26 cellular contexts compared by ENCODE assay signal in the genomic region with DNA sequence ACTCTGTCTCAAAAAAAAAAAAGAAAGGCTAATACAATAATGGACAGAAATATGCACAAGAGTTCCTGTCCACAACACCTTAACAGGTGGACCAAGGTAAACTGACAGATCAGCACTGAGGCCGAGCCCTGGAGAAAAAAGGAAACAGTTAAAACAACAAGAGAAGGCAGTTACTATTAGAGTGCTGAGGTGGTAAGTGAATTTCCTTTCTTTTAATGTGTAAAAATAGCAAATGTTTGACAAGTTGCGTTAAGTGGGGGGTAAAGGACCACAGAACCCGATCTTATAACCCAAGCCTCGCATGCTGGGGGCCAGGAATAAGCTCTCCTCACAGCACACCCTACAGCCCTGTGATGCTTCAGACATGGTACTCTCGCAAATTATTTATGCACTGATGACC. TPM values are rescaled to one million over a fixed set of nuclear protein-coding genes. Genes with fewer than 3 reads are reported as not detected.
DNase-seq lines count a peak whose midpoint lies in the region; ATAC-seq and TF ChIP-seq lines count a peak whose summit lies in the region.
"Had no signal": no experiment of that assay in that cellular context is flagged by ENCODE, and none has a peak within 500 bp of the region (broad histone marks: within the 10 kb centered on the region; RNA-seq: fewer than 3 reads in every experiment).

No MANE protein-coding gene starts in this region.

- H3K36me3 Mint-ChIP-seq in activated T-cell treated with anti-CD3 and anti-CD28 coated beads, Interleukin-2, amount 50 U/mL, for 24 hours (ENCODE audit: low read depth) = peaks cover 70% of the 10 kb centered on the region
- peaks cover 5 to 9% of the 10 kb centered on the region in 2 donors for H3K36me3 Mint-ChIP-seq in activated T-cell treated with anti-CD3 and anti-CD28 coated beads, Interleukin-2, amount 50 U/mL, for 72 hours (ENCODE audit: insufficient read depth in 2 of 2)

- no peaks in the 10 kb centered on the region for H3K9me3 ChIP-seq in OCI-LY1 (ENCODE audit: low read length)
- no peaks in the 10 kb centered on the region for H3K9me3 ChIP-seq in lower lobe of right lung
- H3K9me3 ChIP-seq in stomach = no peaks in the 10 kb centered on the region
- H3K9me3 ChIP-seq in right atrium auricular region = no peaks in the 10 kb centered on the region
- H3K9me3 ChIP-seq: breast epithelium, sigmoid colon, SK-N-SH, tibial artery had no signal

- H3K4me1 ChIP-seq in OCI-LY1 (ENCODE audit: insufficient read depth, low read length, severe bottlenecking) (peaks cover 48% of the 10 kb centered on the region), lower lobe of right lung (peaks cover 40% of the 10 kb centered on the region), stomach (peaks cover 21 to 76% (median 50%) of the 10 kb centered on the region in 4 donors), right atrium auricular region (no peaks in the 10 kb centered on the region)
- H3K4me1 ChIP-seq: breast epithelium had no signal

- no peaks in the 10 kb centered on the region for H4K20me1 ChIP-seq in OCI-LY1 (ENCODE audit: insufficient read depth, low read length)

- H3K27ac ChIP-seq in OCI-LY1 (ENCODE audit: low read depth, low read length, poor library complexity, severe bottlenecking) (peak overlapping the region; percentile 68), lower lobe of right lung (peak overlapping the region; percentile 6), stomach (peak overlapping the region in 4 of 5 donors; percentile 12 to 75 (median 50)), right atrium auricular region (no peak overlapping the region)
- H3K27ac ChIP-seq: 22Rv1, breast epithelium, tibial artery had no signal

- H3K36me3 ChIP-seq in OCI-LY1 (ENCODE audit: insufficient read depth, low read length) = peaks cover 48% of the 10 kb centered on the region
- H3K36me3 ChIP-seq in lower lobe of right lung = peaks cover 88% of the 10 kb centered on the region
- H3K36me3 ChIP-seq in stomach = peaks cover 20 to 77% (median 68%) of the 10 kb centered on the region in 4 donors
- peaks cover 6% of the 10 kb centered on the region for H3K36me3 ChIP-seq in H7 (replicated peaks; ENCODE audit: control insufficient read depth, insufficient read depth, low read length)
- H3K36me3 ChIP-seq in right atrium auricular region = peaks cover 32% of the 10 kb centered on the region
- H3K36me3 ChIP-seq: breast epithelium had no signal

- no peak overlapping the region for H3K4me3 Mint-ChIP-seq in activated T-cell treated with anti-CD3 and anti-CD28 coated beads, Interleukin-2, amount 50 U/mL, for 24 hours
- no peak overlapping the region for H3K4me3 Mint-ChIP-seq in activated T-cell treated with anti-CD3 and anti-CD28 coated beads, Interleukin-2, amount 50 U/mL, for 72 hours

- no peaks in the 10 kb centered on the region; the same call in 1 of the 2 replicates for H3K79me2 ChIP-seq in OCI-LY1 (ENCODE audit: insufficient read depth, low read length)

- TF ChIP-seq POLR2A in stomach (IDR thresholded peaks at IDR 0.05) = no peak

- no peaks in the 10 kb centered on the region for H3K27me3 ChIP-seq in OCI-LY1 (ENCODE audit: insufficient read depth, low read length)
- H3K27me3 ChIP-seq in lower lobe of right lung (ENCODE audit: low read depth) = no peaks in the 10 kb centered on the region
- H3K27me3 ChIP-seq in stomach = no peaks in the 10 kb centered on the region
- no peaks in the 10 kb centered on the region for H3K27me3 ChIP-seq in H7 (ENCODE audit: control insufficient read depth, insufficient read depth, low read length)
- H3K27me3 ChIP-seq in right atrium auricular region = no peaks in the 10 kb centered on the region
- H3K27me3 ChIP-seq: breast epithelium, sigmoid colon, tibial artery had no signal

- no peak for ATAC-seq in activated T-cell treated with anti-CD3 and anti-CD28 coated beads, Interleukin-2, amount 50 U/mL, for 72 hours (replicated peaks in 1 of 2)
- ATAC-seq in lower lobe of right lung = no peak

- H3K27me3 Mint-ChIP-seq in activated T-cell treated with anti-CD3 and anti-CD28 coated beads, Interleukin-2, amount 50 U/mL, for 24 hours = no peaks in the 10 kb centered on the region
- H3K27me3 Mint-ChIP-seq in activated T-cell treated with anti-CD3 and anti-CD28 coated beads, Interleukin-2, amount 50 U/mL, for 72 hours (ENCODE audit: low read depth) = no peaks in the 10 kb centered on the region

- no peak for TF ChIP-seq CTCF in OCI-LY1 (IDR thresholded peaks at IDR 0.05; ENCODE audit: low read length)
- no peak for TF ChIP-seq CTCF in lower lobe of right lung (IDR thresholded peaks at IDR 0.05)
- no peak for TF ChIP-seq CTCF in stomach (IDR thresholded peaks at IDR 0.05)
- TF ChIP-seq CTCF in right atrium auricular region (IDR thresholded peaks at IDR 0.05) = no peak

- intact Hi-C loops in lower lobe of right lung (cut with DNase I) (loop anchor here (10.0 kb wide), 1 partner anchor 313 kb away; no protein-coding TSS in a partner anchor), stomach (cut with DNase I; ENCODE audit: low total_unique reads) (no loop called here)

- H3K4me3 ChIP-seq in OCI-LY1 (ENCODE audit: low read depth, low read length, poor library complexity, severe bottlenecking) = no peak overlapping the region
- H3K4me3 ChIP-seq in lower lobe of right lung = no peak overlapping the region
- no peak overlapping the region for H3K4me3 ChIP-seq in stomach
- no peak overlapping the region for H3K4me3 ChIP-seq in H7 (ENCODE audit: insufficient read depth, low read depth, low read length)
- no peak overlapping the region for H3K4me3 ChIP-seq in right atrium auricular region
- H3K4me3 ChIP-seq: breast epithelium, sigmoid colon, tibial artery had no signal

- H3K4me2 ChIP-seq in OCI-LY1 (ENCODE audit: low read length) = peak overlapping the region; percentile 23; the same call in 1 of the 2 replicates
- H3K4me2 ChIP-seq: SK-N-SH had no signal

- H3K9me3 Mint-ChIP-seq in activated T-cell treated with anti-CD3 and anti-CD28 coated beads, Interleukin-2, amount 50 U/mL, for 24 hours = no peaks in the 10 kb centered on the region
- H3K9me3 Mint-ChIP-seq in activated T-cell treated with anti-CD3 and anti-CD28 coated beads, Interleukin-2, amount 50 U/mL, for 72 hours = no peaks in the 10 kb centered on the region

- no peak for DNase-seq in activated T-cell treated with anti-CD3 and anti-CD28 coated beads, Interleukin-2, amount 50 U/mL, for 24 hours
- no peak for DNase-seq in activated T-cell treated with anti-CD3 and anti-CD28 coated beads, Interleukin-2, amount 50 U/mL, for 72 hours
- DNase-seq in lower lobe of right lung (no peak), stomach (no peak), H7 (no peak), right atrium auricular region (ENCODE audit: low spot score) (no peak)
- no peak for DNase-seq in stimulated activated CD8-positive, alpha-beta memory T cell treated with anti-CD3 and anti-CD28 coated beads, Interleukin-4, amount 100 ng/mL, for 48 hours
- DNase-seq: activated CD4-positive, alpha-beta T cell treated with anti-CD3 and anti-CD28 coated beads, Interleukin-2, amount 50 U/mL, for 4 hours; activated CD8-positive, alpha-beta memory T cell treated with anti-CD3 and anti-CD28 coated beads, Interleukin-2, amount 50 U/mL, for 4 hours; activated effector memory CD4-positive, alpha-beta T cell treated with anti-CD3 and anti-CD28 coated beads, Interleukin-2, amount 50 U/mL, for 16 hours; amniotic stem cell; dermis blood vessel endothelial cell; glutamatergic neuron; kidney glomerular epithelial cell; mammary epithelial cell; NCI-H1105; NCI-H2081; NCI-H446 treated with DMSO at 0.1 percent for 48 hours; NK-92 treated with Interleukin-12 subunit alpha and Interleukin-12 subunit beta, amount 100 ng/mL, for 24 hours; sigmoid colon; T-helper 9 cell; tibial artery had no signal

- 49 to 62% (median 60%) methylated on average over 5 of the region's 5 CpGs for WGBS in stomach, 5 donors

- no peak overlapping the region for H2AFZ ChIP-seq in OCI-LY1 (ENCODE audit: low read length)

- TF ChIP-seq EP300 in stomach (IDR thresholded peaks at IDR 0.05) = no peak

- no peaks in the 10 kb centered on the region for H3F3A ChIP-seq in OCI-LY1 (ENCODE audit: insufficient read depth, low read length)

- H3K27ac Mint-ChIP-seq in activated T-cell treated with anti-CD3 and anti-CD28 coated beads, Interleukin-2, amount 50 U/mL, for 24 hours = peak overlapping the region; percentile 72
- H3K27ac Mint-ChIP-seq in activated T-cell treated with anti-CD3 and anti-CD28 coated beads, Interleukin-2, amount 50 U/mL, for 72 hours = no peak overlapping the region

- 0 out of 2 replicates have a peak overlapping the region, but pooled peaks have one; percentile 9 for H3K9ac ChIP-seq in OCI-LY1 (ENCODE audit: low read length)
- H3K9ac ChIP-seq: SK-N-SH had no signal

- H3K9me2 ChIP-seq in OCI-LY1 (ENCODE audit: low read depth, low read length) = no peaks in the 10 kb centered on the region
- H3K9me2 ChIP-seq: SK-N-SH had no signal

- H3K4me1 Mint-ChIP-seq in activated T-cell treated with anti-CD3 and anti-CD28 coated beads, Interleukin-2, amount 50 U/mL, for 24 hours (ENCODE audit: low read depth) = peaks cover 15% of the 10 kb centered on the region
- H3K4me1 Mint-ChIP-seq in activated T-cell treated with anti-CD3 and anti-CD28 coated beads, Interleukin-2, amount 50 U/mL, for 72 hours (ENCODE audit: low read depth) = peaks cover 7% of the 10 kb centered on the region

RNA-seq across cellular contexts. Expression of a gene that starts 24.8 kb away (rescaled TPM):
- total RNA-seq in activated T-cell treated with anti-CD3 and anti-CD28 coated beads, Interleukin-2, amount 50 U/mL, for 72 hours = 10 to 100 TPM; 34.7 to 41.5 TPM
- 88.2 TPM for total RNA-seq in lower lobe of right lung
- 10 to 100 TPM; 24.1 to 72.9 (median 51.1) TPM for total RNA-seq in stomach
- polyA plus RNA-seq in stomach = 10 to 100 TPM; 27.0 to 42.9 (median 41.3) TPM
- total RNA-seq in H7 (2014; rRNA removed; shearing (Covaris generic)) = 12.3 and 14.4 TPM in 2 replicates
- total RNA-seq in right atrium auricular region = 10 to 100 TPM; 29.5 to 38.1 TPM

RNA-seq across cellular contexts. Expression of a gene that starts 49.6 kb away (rescaled TPM):
- total RNA-seq in activated T-cell treated with anti-CD3 and anti-CD28 coated beads, Interleukin-2, amount 50 U/mL, for 72 hours = 10 to 100 TPM; 10.4 to 11.6 TPM
- total RNA-seq in lower lobe of right lung (25.5 TPM), stomach (10 to 100 TPM in 4 of 5 donors, 1 to 10 TPM in 1; 2.9 to 25.0 (median 16.0) TPM), right atrium auricular region (10 to 100 TPM; 18.9 to 20.0 TPM)
- 10 to 100 TPM in 2 of 3 donors, 1 to 10 TPM in 1; 8.5 to 14.0 (median 11.3) TPM for polyA plus RNA-seq in stomach
- total RNA-seq in H7 (2014; rRNA removed; shearing (Covaris generic)) = 34.1 and 34.9 TPM in 2 replicates

Comparison
In these comparisons a context has a peak if more than half of its experiments do, and no peak if none do; other contexts are left out.
1. H3K27ac ChIP-seq: peak in OCI-LY1 (single experiment), lower lobe of right lung (single experiment) and stomach (4 of 5); none in right atrium auricular region (0 of 2).